9 cellular contexts compared by ENCODE assay signal in genomic region chr19:10751109-10751972, GRCh38. TPM values are rescaled to one million over a fixed set of nuclear protein-coding genes. Genes with fewer than 3 reads are reported as not detected.
DNase-seq lines count a peak whose midpoint lies in the region; ATAC-seq and TF ChIP-seq lines count a peak whose summit lies in the region.
"Had no signal": no experiment of that assay in that cellular context is flagged by ENCODE, and none has a peak within 500 bp of the region (broad histone marks: within the 10 kb centered on the region; RNA-seq: fewer than 3 reads in every experiment).

No MANE protein-coding gene starts in this region.

- H3K4me1 ChIP-seq in mucosa of descending colon (ENCODE audit: low read depth) (peaks cover 55% of the 10 kb centered on the region), urinary bladder (ENCODE audit: insufficient read depth) (peaks cover 2% of the 10 kb centered on the region)

- intact Hi-C loops in activated naive CD4-positive, alpha-beta T cell treated with anti-CD3 and anti-CD28 coated beads for 36 hours (cut with micrococcal nuclease) = no loop called here
- intact Hi-C loops in dendritic cell treated with granulocyte-macrophage colony-stimulating factor and Interleukin-4, amounts not matched to agents 40 ng/mL and 50 ng/mL, for 4 days (cut with micrococcal nuclease) = loop anchor here (5.0 kb wide), 1 partner anchor 34 kb away; the partner anchor contains the start of gene DNM2
- intact Hi-C loops in mucosa of descending colon (cut with DNase I, micrococcal nuclease) = no loop called here

- peaks cover 91% of the 10 kb centered on the region for H3K4me1 Mint-ChIP-seq in activated naive CD4-positive, alpha-beta T cell treated with anti-CD3 and anti-CD28 coated beads for 36 hours (ENCODE audit: low read depth)
- peaks cover 91% of the 10 kb centered on the region for H3K4me1 Mint-ChIP-seq in dendritic cell treated with granulocyte-macrophage colony-stimulating factor and Interleukin-4, amounts not matched to agents 40 ng/mL and 50 ng/mL, for 4 days (ENCODE audit: low read depth)

- in situ Hi-C loops in GM13976 (cut with MboI; ENCODE audit: low sequenced_read_pairs, unreplicated experiment) = no loop called here

- peaks cover 2% of the 10 kb centered on the region for H3K36me3 Mint-ChIP-seq in activated naive CD4-positive, alpha-beta T cell treated with anti-CD3 and anti-CD28 coated beads for 36 hours (ENCODE audit: low read depth)
- peaks cover 15% of the 10 kb centered on the region for H3K36me3 Mint-ChIP-seq in dendritic cell treated with granulocyte-macrophage colony-stimulating factor and Interleukin-4, amounts not matched to agents 40 ng/mL and 50 ng/mL, for 4 days (ENCODE audit: low read depth)

- no peaks in the 10 kb centered on the region for H3K27me3 Mint-ChIP-seq in activated naive CD4-positive, alpha-beta T cell treated with anti-CD3 and anti-CD28 coated beads for 36 hours (ENCODE audit: low read depth)
- H3K27me3 Mint-ChIP-seq in dendritic cell treated with granulocyte-macrophage colony-stimulating factor and Interleukin-4, amounts not matched to agents 40 ng/mL and 50 ng/mL, for 4 days = no peaks in the 10 kb centered on the region

- H3K4me3 ChIP-seq in mucosa of descending colon (no peak overlapping the region), urinary bladder (ENCODE audit: low read depth, low read length) (no peak overlapping the region)

- CTCF ChIA-PET in activated naive CD4-positive, alpha-beta T cell treated with anti-CD3 and anti-CD28 coated beads for 36 hours (lab: Charles Lee) = interaction anchor here (0.6 to 1.7 kb wide), 2 partner anchors 34 to 529 kb away, joined by 5 to 9 read pairs; partner anchors contain the start of gene DNM2

- no peaks in the 10 kb centered on the region for H3K9me3 ChIP-seq in mucosa of descending colon

- ATAC-seq in mucosa of descending colon (peak; percentile 49), HG03025 (IDR thresholded peaks at IDR 0.05; ENCODE audit: low FRiP score, unreplicated experiment) (no peak)

- 74% methylated on average over 21 of the region's 21 CpGs for WGBS in urinary bladder

- peak; percentile 38 for DNase-seq in activated naive CD4-positive, alpha-beta T cell treated with anti-CD3 and anti-CD28 coated beads for 36 hours
- no peak for DNase-seq in activated naive CD4-positive, alpha-beta T cell treated with Interleukin-2 at 50 U/mL for 16 hours
- DNase-seq in mucosa of descending colon = peak; percentile 68 to 76 (median 70)
- no peak for DNase-seq in GM13976 (ENCODE audit: low spot score)
- no peak for DNase-seq in DMS 273 treated with DMSO at 0.1 percent for 48 hours (lab: John Stamatoyannopoulos, UW)
- DNase-seq: NCI-H1436 treated with DMSO at 0.1 percent for 48 hours had no signal

- peak overlapping the region; percentile 82 for H3K27ac ChIP-seq in urinary bladder (ENCODE audit: low read depth)

- peak overlapping the region; percentile 87 for H3K27ac Mint-ChIP-seq in activated naive CD4-positive, alpha-beta T cell treated with anti-CD3 and anti-CD28 coated beads for 36 hours
- H3K27ac Mint-ChIP-seq in dendritic cell treated with granulocyte-macrophage colony-stimulating factor and Interleukin-4, amounts not matched to agents 40 ng/mL and 50 ng/mL, for 4 days = peak overlapping the region; percentile 84

- H3K9me3 Mint-ChIP-seq in activated naive CD4-positive, alpha-beta T cell treated with anti-CD3 and anti-CD28 coated beads for 36 hours = no peaks in the 10 kb centered on the region
- H3K9me3 Mint-ChIP-seq in dendritic cell treated with granulocyte-macrophage colony-stimulating factor and Interleukin-4, amounts not matched to agents 40 ng/mL and 50 ng/mL, for 4 days = no peaks in the 10 kb centered on the region

- TF ChIP-seq CTCF in mucosa of descending colon (IDR thresholded peaks at IDR 0.05) (no peak), GM13976 (IDR thresholded peaks at IDR 0.05; ENCODE audit: borderline replicate concordance, control extremely low read depth, extremely low read depth, insufficient read depth, missing control alignments) (no peak)

- no peaks in the 10 kb centered on the region for H3K36me3 ChIP-seq in mucosa of descending colon (ENCODE audit: low read depth)
- H3K36me3 ChIP-seq in urinary bladder (ENCODE audit: insufficient read depth) = no peaks in the 10 kb centered on the region

- peak overlapping the region; percentile 17 for H3K4me3 Mint-ChIP-seq in activated naive CD4-positive, alpha-beta T cell treated with anti-CD3 and anti-CD28 coated beads for 36 hours
- peak overlapping the region; percentile 39 for H3K4me3 Mint-ChIP-seq in dendritic cell treated with granulocyte-macrophage colony-stimulating factor and Interleukin-4, amounts not matched to agents 40 ng/mL and 50 ng/mL, for 4 days

RNA-seq across cellular contexts. Expression of gene DNM2, which starts 33.5 kb away (rescaled TPM):
- 100 to 1,000 TPM; 144 to 148 TPM for total RNA-seq in activated naive CD4-positive, alpha-beta T cell treated with anti-CD3 and anti-CD28 coated beads for 36 hours
- total RNA-seq in mucosa of descending colon = 100 to 1,000 TPM; 318 to 602 (median 562) TPM
- total RNA-seq in urinary bladder = 76.2 TPM
- 87.0 TPM for polyA plus RNA-seq in urinary bladder

RNA-seq across cellular contexts. Expression of gene QTRT1, which starts 50.1 kb away (rescaled TPM):
- total RNA-seq in activated naive CD4-positive, alpha-beta T cell treated with anti-CD3 and anti-CD28 coated beads for 36 hours = 10 to 100 TPM; 48.9 to 51.3 TPM
- total RNA-seq in mucosa of descending colon = 100 to 1,000 TPM in 2 of 3 donors, 10 to 100 TPM in 1; 57.8 to 107 (median 101) TPM
- 16.3 TPM for total RNA-seq in urinary bladder
- polyA plus RNA-seq in urinary bladder = 55.3 TPM

Comparison
In these comparisons a context has a peak if more than half of its experiments do, and no peak if none do; other contexts are left out.
1. DNase-seq: peak in activated naive CD4-positive, alpha-beta T cell treated with anti-CD3 and anti-CD28 coated beads for 36 hours (single experiment) and mucosa of descending colon (3 of 3); none in activated naive CD4-positive, alpha-beta T cell treated with Interleukin-2 at 50 U/mL for 16 hours (single experiment), GM13976 (single experiment) and DMS 273 treated with DMSO at 0.1 percent for 48 hours (single experiment).